8 cellular contexts compared by ENCODE assay signal in the genomic region with DNA sequence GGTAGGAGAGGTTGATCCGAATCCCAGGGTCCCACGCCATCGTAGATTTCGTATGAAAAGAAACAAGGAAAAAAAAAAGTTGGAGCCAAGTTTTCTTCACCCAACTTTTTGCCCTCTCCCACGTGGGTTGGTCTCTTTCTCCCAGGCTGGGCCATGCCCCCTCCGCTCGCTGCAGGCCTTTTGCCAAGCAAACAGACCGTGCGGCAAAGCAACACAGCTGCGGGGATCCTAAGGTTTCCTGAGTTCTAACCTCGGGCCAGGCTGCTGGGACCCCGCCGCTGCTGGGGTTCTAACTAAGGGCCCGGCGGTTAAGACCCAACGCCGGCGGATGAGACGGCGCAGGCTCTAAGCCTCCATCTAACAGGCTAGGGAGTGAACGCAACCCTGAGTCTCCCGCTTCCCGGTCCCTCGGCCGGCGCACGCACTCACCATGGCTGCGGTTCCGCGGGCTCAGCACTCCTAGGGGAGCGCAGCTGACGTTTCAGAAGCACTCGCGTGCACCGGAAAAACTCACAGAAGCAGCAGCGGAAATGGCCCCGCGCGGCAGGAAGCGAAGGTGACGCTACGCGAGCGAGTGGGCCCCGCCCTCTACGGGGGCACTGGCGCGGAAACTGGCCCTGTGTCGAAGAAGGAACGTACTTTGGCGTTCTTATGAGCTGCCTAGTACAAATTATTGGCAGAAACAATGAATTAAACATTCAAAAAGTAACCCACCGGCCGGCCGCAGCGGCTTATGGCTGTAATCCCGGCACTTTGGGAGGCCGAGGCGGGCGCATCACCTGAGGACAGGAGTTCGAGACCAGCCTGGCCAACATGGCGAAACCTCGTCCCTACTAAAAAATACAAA. TPM values are rescaled to one million over a fixed set of nuclear protein-coding genes. Genes with fewer than 3 reads are reported as not detected.
DNase-seq lines count a peak whose midpoint lies in the region; ATAC-seq and TF ChIP-seq lines count a peak whose summit lies in the region.

TSS of gene SNU13 (minus strand) at position 503 of the 847 bp plus-strand sequence. CDS start at position 432, 71 bp downstream.

- DNase-seq in AG04450 (ENCODE audit: low read depth, low spot score) (peak; percentile 73), NCI-H2227 treated with DMSO at 0.1 percent for 48 hours (lab: John Stamatoyannopoulos, UW) (peak; percentile 68), WERI-Rb-1 (peak; percentile 91), breast epithelium (ENCODE audit: low spot score in 2 of 2) (peak; percentile 83 to 89)

- H3K4me3 ChIP-seq in AG04450 (ENCODE audit: low read depth, low read length) (peak within 1 kb of the TSS; percentile 94), WERI-Rb-1 (ENCODE audit: low read depth, low read length) (peak within 1 kb of the TSS; percentile 97), breast epithelium (peak within 1 kb of the TSS; percentile 67 to 95 (median 81)), iPS-20b (ENCODE audit: low read length) (peak within 1 kb of the TSS; percentile 98), skin epidermis (peak within 1 kb of the TSS; percentile 66 to 91 (median 72))

- TF ChIP-seq CTCF in AG04450 (IDR thresholded peaks at IDR 0.05; ENCODE audit: low read depth, low read length) (no peak), WERI-Rb-1 (IDR thresholded peaks at IDR 0.05; ENCODE audit: low read depth, low read length) (0 out of 2 replicates have a peak, but pooled peaks have one; percentile 2), breast epithelium (IDR thresholded peaks at IDR 0.05) (peak in 2 of 3 donors; percentile 11 to 26)

- peaks cover 0 to 6% of the 10 kb centered on the region in 2 donors for H3K4me1 ChIP-seq in breast epithelium
- H3K4me1 ChIP-seq in iPS-20b (ENCODE audit: insufficient read depth, low read length) = no peaks in the 10 kb centered on the region; the same call in 1 of the 2 replicates

- H3K36me3 ChIP-seq in WERI-Rb-1 (no peaks in the 10 kb centered on the region), breast epithelium (no peaks in the 10 kb centered on the region), iPS-20b (ENCODE audit: insufficient read depth, low read depth, low read length) (peaks cover 2% of the 10 kb centered on the region; the same call in 1 of the 2 replicates)

- no peaks in the 10 kb centered on the region for H3K27me3 ChIP-seq in AG04450 (ENCODE audit: control insufficient read depth, insufficient read depth, low read length)
- H3K27me3 ChIP-seq in WERI-Rb-1 (ENCODE audit: insufficient read depth, low read depth, severe bottlenecking) = no peaks in the 10 kb centered on the region
- no peaks in the 10 kb centered on the region for H3K27me3 ChIP-seq in breast epithelium
- no peaks in the 10 kb centered on the region for H3K27me3 ChIP-seq in iPS-20b (ENCODE audit: insufficient read depth, low read length)

- H3K9me3 ChIP-seq in AG04450 (ENCODE audit: control insufficient read depth, insufficient read depth, low read length) (no peaks in the 10 kb centered on the region), WERI-Rb-1 (ENCODE audit: severe bottlenecking) (no peaks in the 10 kb centered on the region), breast epithelium (no peaks in the 10 kb centered on the region), iPS-20b (ENCODE audit: insufficient read depth, low read depth, low read length) (no peaks in the 10 kb centered on the region)

- ATAC-seq in GM18870 (IDR thresholded peaks at IDR 0.05; ENCODE audit: unreplicated experiment) (peak; percentile 86), HG03135 (IDR thresholded peaks at IDR 0.05; ENCODE audit: unreplicated experiment) (peak; percentile 85)

- intact Hi-C loops in breast epithelium (cut with DNase I; ENCODE audit: low total_unique reads) = no loop called here

- peak; percentile 40 for TF ChIP-seq POLR2A in breast epithelium (IDR thresholded peaks at IDR 0.05)

- POLR2A ChIA-PET in AG04450 (lab: Yijun Ruan, JAX) = interaction anchor here (1.2 to 2.1 kb wide), 3 partner anchors 9 to 252 kb away, joined by 3 to 7 read pairs (median 5); no protein-coding TSS in a partner anchor

- peak within 1 kb of the TSS; percentile 93 for H3K27ac ChIP-seq in AG04450 (ENCODE audit: low read depth, low read length)
- H3K27ac ChIP-seq in WERI-Rb-1 = peak within 1 kb of the TSS; percentile 84
- peak within 1 kb of the TSS; percentile 97 to 98 for H3K27ac ChIP-seq in breast epithelium
- H3K27ac ChIP-seq in iPS-20b (ENCODE audit: low read length) = peak within 1 kb of the TSS; percentile 34
- H3K27ac ChIP-seq in skin epidermis = peak within 1 kb of the TSS; percentile 80 to 98 (median 93)

- CTCF ChIA-PET in AG04450 (lab: Charles Lee) = interaction anchor here (0.9 to 4.8 kb wide), 4 partner anchors 8 to 252 kb away, joined by 4 to 43 read pairs (median 6); partner anchors contain the start of gene MEI1

- peak within 1 kb of the TSS; percentile 94 for H3K9ac ChIP-seq in iPS-20b (ENCODE audit: low read depth, low read length)

RNA-seq across cellular contexts. Expression of gene SNU13, which starts in this region (rescaled TPM):
- 151 and 165 TPM in 2 replicates for polyA plus RNA-seq in AG04450 (2011; rRNA removed)
- polyA minus RNA-seq in AG04450 (2011; rRNA and poly(A)+ RNA removed) = 85.9 and 130 TPM in 2 replicates
- 100 to 1,000 TPM in 2 of 3 donors, 10 to 100 TPM in 1; 97.9 to 145 (median 127) TPM for total RNA-seq in breast epithelium

Comparison
In these comparisons a context has a peak if more than half of its experiments do, and no peak if none do; other contexts are left out.
1. Peak in every context shown above with its lines: DNase-seq, ATAC-seq, H3K4me3 ChIP-seq and H3K27ac ChIP-seq.
2. H3K27ac ChIP-seq: peak in every context shown above with its lines; median percentile 98 in breast epithelium; 93 in AG04450; 93 in skin epidermis; 84 in WERI-Rb-1; 34 in iPS-20b.